In the genomic region with DNA sequence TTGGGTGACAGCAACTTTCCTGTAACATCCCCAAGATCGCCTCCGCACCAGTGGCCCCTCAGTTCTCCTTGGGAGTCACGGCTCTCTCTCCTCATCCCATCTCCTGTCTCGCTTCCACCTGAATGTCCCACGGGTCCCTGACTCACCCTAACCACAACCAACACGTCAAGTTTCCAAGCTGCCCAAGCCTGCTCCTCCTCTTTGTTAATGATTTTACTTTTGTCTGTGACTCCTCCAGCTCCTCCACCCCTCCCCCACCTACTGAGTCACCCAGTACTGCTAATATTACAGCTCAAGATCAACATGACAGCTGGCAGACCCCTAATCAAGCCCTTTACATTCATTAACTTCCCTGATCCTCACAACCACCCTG, we compare ENCODE assay signal across 8 cellular contexts. TPM values are rescaled to one million over a fixed set of nuclear protein-coding genes. Genes with fewer than 3 reads are reported as not detected.
DNase-seq lines count a peak whose midpoint lies in the region; ATAC-seq and TF ChIP-seq lines count a peak whose summit lies in the region.

No MANE protein-coding gene starts in this region.

- H3K4me1 Mint-ChIP-seq in activated T-helper 2 cell treated with anti-CD3 and anti-CD28 coated beads, Interferon-gamma antibody, Interleukin-2, Interleukin-4, amounts not matched to agents 10 μg/mL and 5 μg/mL and 100 μg/mL, durations not matched to agents 14 hours and 24 hours and 36 hours (ENCODE audit: low read depth), result peaks cover 17% of the 10 kb centered on the region
- peaks cover 11% of the 10 kb centered on the region for H3K4me1 Mint-ChIP-seq in memory B cell

- ATAC-seq in memory B cell (ENCODE audit: low read depth), result peak; percentile 22
- ATAC-seq in HG02970 (IDR thresholded peaks at IDR 0.05; ENCODE audit: low FRiP score, unreplicated experiment), result no peak
- no peak for ATAC-seq in HG03095 (IDR thresholded peaks at IDR 0.05; ENCODE audit: unreplicated experiment)

- H3K27ac Mint-ChIP-seq in activated T-helper 2 cell treated with anti-CD3 and anti-CD28 coated beads, Interferon-gamma antibody, Interleukin-2, Interleukin-4, amounts not matched to agents 10 μg/mL and 5 μg/mL and 100 μg/mL, durations not matched to agents 14 hours and 24 hours and 36 hours, result peak overlapping the region; percentile 84
- H3K27ac Mint-ChIP-seq in memory B cell, result peak overlapping the region; percentile 61

- no peak overlapping the region for H3K4me3 ChIP-seq in HUES48 (ENCODE audit: low read depth, low read length)

- no peak overlapping the region for H3K9ac ChIP-seq in HUES48 (ENCODE audit: low read depth, low read length)

- intact Hi-C loops in activated T-helper 2 cell treated with anti-CD3 and anti-CD28 coated beads, Interferon-gamma antibody, Interleukin-2, Interleukin-4, amounts not matched to agents 10 μg/mL and 5 μg/mL and 100 μg/mL, durations not matched to agents 14 hours and 24 hours and 36 hours (cut with micrococcal nuclease), result no loop called here

- H3K27me3 ChIP-seq in HUES48 (ENCODE audit: control insufficient read depth, insufficient read depth, low read length), result no peaks in the 10 kb centered on the region

- H3K27ac ChIP-seq in HUES48 (ENCODE audit: low read depth, low read length), result peak overlapping the region; percentile 9

- H3K36me3 ChIP-seq in HUES48 (ENCODE audit: control insufficient read depth, insufficient read depth, low read length), result peaks cover 3% of the 10 kb centered on the region; the same call in 1 of the 2 replicates

- H3K4me3 Mint-ChIP-seq in activated T-helper 2 cell treated with anti-CD3 and anti-CD28 coated beads, Interferon-gamma antibody, Interleukin-2, Interleukin-4, amounts not matched to agents 10 μg/mL and 5 μg/mL and 100 μg/mL, durations not matched to agents 14 hours and 24 hours and 36 hours (ENCODE audit: low read depth), result no peak overlapping the region
- no peak overlapping the region for H3K4me3 Mint-ChIP-seq in memory B cell

- H3K27me3 Mint-ChIP-seq in activated T-helper 2 cell treated with anti-CD3 and anti-CD28 coated beads, Interferon-gamma antibody, Interleukin-2, Interleukin-4, amounts not matched to agents 10 μg/mL and 5 μg/mL and 100 μg/mL, durations not matched to agents 14 hours and 24 hours and 36 hours (ENCODE audit: low read depth), result no peaks in the 10 kb centered on the region
- H3K27me3 Mint-ChIP-seq in memory B cell, result no peaks in the 10 kb centered on the region

- H3K36me3 Mint-ChIP-seq in activated T-helper 2 cell treated with anti-CD3 and anti-CD28 coated beads, Interferon-gamma antibody, Interleukin-2, Interleukin-4, amounts not matched to agents 10 μg/mL and 5 μg/mL and 100 μg/mL, durations not matched to agents 14 hours and 24 hours and 36 hours (ENCODE audit: low read depth), result peaks cover 61% of the 10 kb centered on the region
- H3K36me3 Mint-ChIP-seq in memory B cell, result peaks cover 21% of the 10 kb centered on the region

- no peak for TF ChIP-seq CTCF in GM13977 (IDR thresholded peaks at IDR 0.05; ENCODE audit: extremely low read depth, insufficient read depth, missing control alignments)

- in situ Hi-C loops in ACHN (cut with HindIII; ENCODE audit: low pct_ligation_motif_present, low pct_unique_long_range_greater_than_20kb, low sequenced_read_pairs) (no loop called here), GM13977 (cut with MboI; ENCODE audit: low pct_unique_long_range_greater_than_20kb, low sequenced_read_pairs, unreplicated experiment) (loop anchor here (25.0 kb wide), 1 partner anchor 504 kb away; no protein-coding TSS in a partner anchor)

- H3K9me3 Mint-ChIP-seq in activated T-helper 2 cell treated with anti-CD3 and anti-CD28 coated beads, Interferon-gamma antibody, Interleukin-2, Interleukin-4, amounts not matched to agents 10 μg/mL and 5 μg/mL and 100 μg/mL, durations not matched to agents 14 hours and 24 hours and 36 hours, result no peaks in the 10 kb centered on the region
- H3K9me3 Mint-ChIP-seq in memory B cell, result peaks cover 3% of the 10 kb centered on the region

- no peaks in the 10 kb centered on the region for H3K9me3 ChIP-seq in HUES48 (ENCODE audit: control insufficient read depth, insufficient read depth, low read length)

- DNase-seq in ACHN, result peak; percentile 97
- no peak for DNase-seq in activated T-helper 2 cell treated with anti-CD3 and anti-CD28 coated beads, Interferon-gamma antibody, Interleukin-2, Interleukin-4, amounts not matched to agents 10 μg/mL and 5 μg/mL and 100 μg/mL, durations not matched to agents 14 hours and 24 hours and 36 hours (ENCODE audit: low spot score)
- no peak for DNase-seq in memory B cell (ENCODE audit: low spot score in 2 of 2)
- DNase-seq in GM13977 (ENCODE audit: low spot score), result no peak
- no peak for DNase-seq in NCI-H774 (lab: John Stamatoyannopoulos, UW)

- H3K4me1 ChIP-seq in HUES48 (ENCODE audit: control insufficient read depth, insufficient read depth, low read length), result peaks cover 14% of the 10 kb centered on the region

RNA-seq across cellular contexts. Expression of a gene that starts 39.3 kb away (rescaled TPM):
- total RNA-seq in activated T-helper 2 cell treated with anti-CD3 and anti-CD28 coated beads, Interferon-gamma antibody, Interleukin-2, Interleukin-4, amounts not matched to agents 10 μg/mL and 5 μg/mL and 100 μg/mL, durations not matched to agents 14 hours and 24 hours and 36 hours, result 140 and 146 TPM in 2 replicates
